Comparison of ENCODE assay signal across 21 cellular contexts in genomic region chr4:168498259-168498658, GRCh38. TPM values are rescaled to one million over a fixed set of nuclear protein-coding genes. Genes with fewer than 3 reads are reported as not detected.
DNase-seq lines count a peak whose midpoint lies in the region; TF ChIP-seq lines count a peak whose summit lies in the region.
"Had no signal": no experiment of that assay in that cellular context is flagged by ENCODE, and none has a peak within 500 bp of the region (broad histone marks: within the 10 kb centered on the region; RNA-seq: fewer than 3 reads in every experiment).

No MANE protein-coding gene starts in this region.

- intact Hi-C loops in left ventricle myocardium inferior (cut with micrococcal nuclease): no loop called here
- intact Hi-C loops in mammary epithelial cell (cut with micrococcal nuclease): no loop called here

- TF ChIP-seq CTCF in choroid plexus epithelial cell (conservative IDR thresholded peaks at IDR 0.05; ENCODE audit: low read depth, low read length) (no peak), left ventricle myocardium inferior (IDR thresholded peaks at IDR 0.05; ENCODE audit: borderline replicate concordance) (no peak), mammary epithelial cell (conservative IDR thresholded peaks at IDR 0.05 in 1 of 2, IDR thresholded peaks at IDR 0.05 in 1 of 2; ENCODE audit: extremely low read depth in 1 of 2, insufficient read depth in 1 of 2, low read depth in 1 of 2, low read length in 2 of 2) (no peak), GM13976 (IDR thresholded peaks at IDR 0.05; ENCODE audit: borderline replicate concordance, control extremely low read depth, extremely low read depth, insufficient read depth, missing control alignments) (no peak)

- no peaks in the 10 kb centered on the region for H4K20me1 ChIP-seq in mammary epithelial cell (ENCODE audit: insufficient read depth, low read length)

- no peak overlapping the region for H3K9ac ChIP-seq in mammary epithelial cell (ENCODE audit: insufficient read depth, low read length)

- WGBS in mammary epithelial cell (ENCODE audit: low coverage, missing lambda C conversion rate): 100% methylated on average over 1 of the region's 1 CpG

- no peaks in the 10 kb centered on the region for H3K9me3 ChIP-seq in left ventricle myocardium inferior (replicated peaks)
- no peaks in the 10 kb centered on the region for H3K9me3 ChIP-seq in mammary epithelial cell (replicated peaks; ENCODE audit: insufficient read depth, low read length)
- H3K9me3 ChIP-seq: left lung, SJSA1, tibial artery had no signal

- in situ Hi-C loops in mammary epithelial cell (cut with MboI; ENCODE audit: low sequenced_read_pairs in 2 of 2): no loop called here
- in situ Hi-C loops in GM13976 (cut with MboI; ENCODE audit: low sequenced_read_pairs, unreplicated experiment): no loop called here

- dilution Hi-C loops in mammary epithelial cell (cut with HindIII; ENCODE audit: low sequenced_read_pairs): no loop called here

- H3K4me3 ChIP-seq in choroid plexus epithelial cell (ENCODE audit: low read depth, low read length): no peak overlapping the region
- peak overlapping the region; percentile 60 for H3K4me3 ChIP-seq in left ventricle myocardium inferior
- no peak overlapping the region for H3K4me3 ChIP-seq in mammary epithelial cell (replicated peaks in 1 of 3; ENCODE audit: insufficient read depth in 1 of 3, low read depth in 2 of 3, low read length in 3 of 3)
- H3K4me3 ChIP-seq: left lung, SJSA1, tibial artery had no signal

- H3K27me3 ChIP-seq in left ventricle myocardium inferior (ENCODE audit: low read depth) (no peaks in the 10 kb centered on the region), mammary epithelial cell (ENCODE audit: insufficient read depth, low read length) (no peaks in the 10 kb centered on the region)
- H3K27me3 ChIP-seq: left lung, SJSA1, tibial artery had no signal

- no peaks in the 10 kb centered on the region for H3K79me2 ChIP-seq in mammary epithelial cell (ENCODE audit: insufficient read depth, low read length)

- CTCF ChIA-PET in mammary epithelial cell (lab: Charles Lee; ENCODE audit: low non-redundant PET): no interaction called here

- no peak overlapping the region for H2AFZ ChIP-seq in mammary epithelial cell (ENCODE audit: low read depth, low read length)

- H3K4me2 ChIP-seq in mammary epithelial cell (ENCODE audit: insufficient read depth, low read depth, low read length): no peak overlapping the region

- H3K4me1 ChIP-seq in left ventricle myocardium inferior: peaks cover 24% of the 10 kb centered on the region
- H3K4me1 ChIP-seq in mammary epithelial cell (ENCODE audit: insufficient read depth, low read length): no peaks in the 10 kb centered on the region
- H3K4me1 ChIP-seq: tibial artery had no signal

- H3K27ac ChIP-seq in left ventricle myocardium inferior (replicated peaks): peak overlapping the region; percentile 80
- H3K27ac ChIP-seq in mammary epithelial cell (ENCODE audit: insufficient read depth, low read depth, low read length): no peak overlapping the region
- H3K27ac ChIP-seq: left lung, SJSA1, tibial artery had no signal

- DNase-seq in LHCN-M2 (ENCODE audit: low read depth) (peak; percentile 70), choroid plexus epithelial cell (ENCODE audit: low read depth) (peak; percentile 63), left ventricle myocardium inferior (no peak), retina (peak; percentile 47), inferior parietal cortex (ENCODE audit: extremely low spot score) (no peak), islet precursor cell (no peak), mammary epithelial cell (no peak), GM13976 (ENCODE audit: low spot score) (no peak)
- DNase-seq: activated CD4-positive, alpha-beta T cell treated with anti-CD3 and anti-CD28 coated beads, Interleukin-2, amount 50 U/mL, for 1 hour; CD4-positive, alpha-beta memory T cell; effector memory CD4-positive, alpha-beta T cell; GDM1; H9; KG1; left lung; NCI-H2029; stimulated activated CD4-positive, alpha-beta T cell treated with anti-CD3 and anti-CD28 coated beads, Interleukin-12 subunit alpha, Interleukin-12 subunit beta, amount 100 ng/mL, for 4 hours; stimulated activated naive CD8-positive, alpha-beta T cell treated with anti-CD3 and anti-CD28 coated beads, Interleukin-15, amount 100 ng/mL, for 72 hours; T-helper 17 cell; tibial artery had no signal

- no TSS peak for BruUV-seq in mammary epithelial cell (replicated peaks; lab: Mats Ljungman, UMichigan)

- no peaks in the 10 kb centered on the region for H3K36me3 ChIP-seq in left ventricle myocardium inferior
- H3K36me3 ChIP-seq in mammary epithelial cell (ENCODE audit: insufficient read depth, low read length): no peaks in the 10 kb centered on the region
- H3K36me3 ChIP-seq: left lung, SJSA1, tibial artery had no signal

RNA-seq across cellular contexts. Expression of gene PALLD, which starts 1.4 kb away (rescaled TPM):
- total RNA-seq in LHCN-M2 (2014; rRNA removed) (143 and 176 TPM in 2 replicates), left ventricle myocardium inferior (871 TPM), mammary epithelial cell (100 to 1,000 TPM; 296 to 380 TPM)
- polyA plus RNA-seq in LHCN-M2 (2012): 406 TPM
- polyA plus RNA-seq in mammary epithelial cell: 122 TPM
- 433 TPM for polyA minus RNA-seq in mammary epithelial cell

RNA-seq across cellular contexts. Expression of gene DDX60L, which starts 18.0 kb away (rescaled TPM):
- total RNA-seq in LHCN-M2 (2014; rRNA removed) (27.2 and 41.3 TPM in 2 replicates), left ventricle myocardium inferior (11.4 TPM), mammary epithelial cell (10 to 100 TPM in 1 of 2 donors, 1 to 10 TPM in 1; 6.8 to 12.2 TPM)
- polyA plus RNA-seq in LHCN-M2 (2012): 15.6 TPM
- 5.7 TPM for polyA plus RNA-seq in mammary epithelial cell
- 11.7 TPM for polyA minus RNA-seq in mammary epithelial cell

Comparison
In these comparisons a context has a peak if more than half of its experiments do, and no peak if none do; other contexts are left out.
1. DNase-seq: peak in LHCN-M2 (single experiment), choroid plexus epithelial cell (single experiment) and retina (single experiment); none in left ventricle myocardium inferior (single experiment), inferior parietal cortex (single experiment), islet precursor cell (single experiment), mammary epithelial cell (single experiment) and GM13976 (single experiment).